ENCODE assay signal across 11 cellular contexts in genomic region chr20:50632701-50633100, GRCh38. TPM values are rescaled to one million over a fixed set of nuclear protein-coding genes. Genes with fewer than 3 reads are reported as not detected.
"Had no signal": no experiment of that assay in that cellular context is flagged by ENCODE, and none has a peak within 500 bp of the region (broad histone marks: within the 10 kb centered on the region; RNA-seq: fewer than 3 reads in every experiment).

No MANE protein-coding gene starts in this region.

- H3K27ac ChIP-seq: GM23248, HL-60 had no signal

- H3K4me3 ChIP-seq: GM23248, HAP-1, K562 had no signal

- DNase-seq: GM23248, GOT3, H7, HFFc6, IMR-90, KG1 had no signal

- H3K9me3 ChIP-seq: HAP-1 had no signal

- H2AFZ ChIP-seq: GM23248 had no signal

- H3K36me3 ChIP-seq: HAP-1 had no signal

- FAIRE-seq: K562 had no signal

- H3K9ac ChIP-seq: GM23248 had no signal

- ATAC-seq: HCT116, K562 had no signal

RNA-seq across cellular contexts. Expression of gene RIPOR3, which starts 58.6 kb away (rescaled TPM):
- total RNA-seq: GM23248, HT1080 had no signal
